ENCODE assay signal across 8 cellular contexts in genomic region chr7:149855368-149856305, GRCh38. TPM values are rescaled to one million over a fixed set of nuclear protein-coding genes. Genes with fewer than 3 reads are reported as not detected.
A peak's percentile ranks its signal among the peaks of the same experiment; 100 is the strongest.
DNase-seq lines count a peak whose midpoint lies in the region; ATAC-seq, FAIRE-seq and TF ChIP-seq lines count a peak whose summit lies in the region.

No MANE protein-coding gene starts in this region.

- no peak overlapping the region for H4K5ac ChIP-seq in IMR-90 (ENCODE audit: low read depth, low read length)

- peak overlapping the region; percentile 75 for H2AFZ ChIP-seq in IMR-90 (replicated peaks; ENCODE audit: low read length, poor library complexity)
- no peak overlapping the region for H2AFZ ChIP-seq in mesenchymal stem cell (ENCODE audit: low read depth, low read length)

- H3K27me3 ChIP-seq in IMR-90 (ENCODE audit: control insufficient read depth, insufficient read depth, low read length) (no peaks in the 10 kb centered on the region), mesenchymal stem cell (ENCODE audit: control insufficient read depth in 1 of 2, insufficient read depth in 1 of 2, low read length in 2 of 2) (no peaks in the 10 kb centered on the region)

- no peak for FAIRE-seq in GM12892 (lab: Jason Lieb, UNC)

- no peak overlapping the region for H2BK120ac ChIP-seq in IMR-90 (ENCODE audit: low read depth, low read length)
- H2BK120ac ChIP-seq in mesenchymal stem cell (ENCODE audit: low read depth, low read length): no peak overlapping the region

- H2BK5ac ChIP-seq in IMR-90 (ENCODE audit: low read depth, low read length, poor library complexity, severe bottlenecking): no peak overlapping the region
- no peak overlapping the region for H2BK5ac ChIP-seq in mesenchymal stem cell (ENCODE audit: low read depth, low read length, poor library complexity, severe bottlenecking)

- no peak for TF ChIP-seq POLR2A in IMR-90 (IDR thresholded peaks at IDR 0.05; ENCODE audit: low read depth, low read length)
- no peak for TF ChIP-seq POLR2A in GM12892 (IDR thresholded peaks at IDR 0.05; ENCODE audit: low read depth, low read length)

- H3K9me3 ChIP-seq in IMR-90 (ENCODE audit: control insufficient read depth, insufficient read depth, low read length) (no peaks in the 10 kb centered on the region), mesenchymal stem cell (ENCODE audit: control insufficient read depth, low read length) (no peaks in the 10 kb centered on the region), mucosa of descending colon (no peaks in the 10 kb centered on the region)

- H3K18ac ChIP-seq in IMR-90 (ENCODE audit: low read depth, low read length): no peak overlapping the region
- no peak overlapping the region for H3K18ac ChIP-seq in mesenchymal stem cell (ENCODE audit: low read depth in 1 of 2, low read length in 2 of 2)

- no peak overlapping the region for H3K14ac ChIP-seq in IMR-90 (replicated peaks; ENCODE audit: low read depth, low read length)
- H3K14ac ChIP-seq in mesenchymal stem cell (ENCODE audit: low read length in 2 of 2): no peak overlapping the region

- no peaks in the 10 kb centered on the region for H4K20me1 ChIP-seq in IMR-90 (ENCODE audit: insufficient read depth, low read length)

- H3K4me1 ChIP-seq in IMR-90 (ENCODE audit: control insufficient read depth, insufficient read depth, low read length) (peaks cover 13% of the 10 kb centered on the region), mesenchymal stem cell (ENCODE audit: control insufficient read depth, insufficient read depth, low read depth, low read length) (peaks cover 18% of the 10 kb centered on the region), mucosa of descending colon (ENCODE audit: low read depth) (no peaks in the 10 kb centered on the region)

- intact Hi-C loops in IMR-90 (cut with micrococcal nuclease) (no loop called here), mucosa of descending colon (cut with DNase I, micrococcal nuclease) (no loop called here)

- ATAC-seq in IMR-90 (ENCODE audit: low read depth): peak; percentile 67
- ATAC-seq in mucosa of descending colon: no peak
- no peak for ATAC-seq in GM21447 (IDR thresholded peaks at IDR 0.05; ENCODE audit: unreplicated experiment)

- no peak for TF ChIP-seq CTCF in IMR-90 (conservative IDR thresholded peaks at IDR 0.05; ENCODE audit: low read depth, low read length)
- TF ChIP-seq CTCF in astrocyte of the cerebellum (IDR thresholded peaks at IDR 0.05; ENCODE audit: low read depth, low read length, missing control alignments): no peak
- TF ChIP-seq CTCF in mucosa of descending colon (IDR thresholded peaks at IDR 0.05): no peak

- H2BK20ac ChIP-seq in IMR-90 (ENCODE audit: low read depth, low read length): no peak overlapping the region

- H3K4me3 ChIP-seq in IMR-90 (ENCODE audit: insufficient read depth, low read depth, low read length) (no peak overlapping the region), astrocyte of the cerebellum (ENCODE audit: low read depth, low read length) (no peak overlapping the region), mesenchymal stem cell (ENCODE audit: insufficient read depth in 1 of 2, low read depth in 1 of 2, low read length in 2 of 2) (no peak overlapping the region), mucosa of descending colon (no peak overlapping the region)

- no TSS peak for BruUV-seq in IMR-90 (replicated peaks; lab: Mats Ljungman, UMichigan)

- dilution Hi-C loops in IMR-90 (cut with HindIII; ENCODE audit: low sequenced_read_pairs, unreplicated experiment): no loop called here

- H2AK5ac ChIP-seq in IMR-90 (ENCODE audit: low read depth, low read length) (peak overlapping the region; percentile 77), mesenchymal stem cell (ENCODE audit: low read length, severe bottlenecking) (peak overlapping the region; percentile 87)

- H4K91ac ChIP-seq in IMR-90 (ENCODE audit: insufficient read depth, low read depth, low read length) (no peak overlapping the region), mesenchymal stem cell (ENCODE audit: low read length) (no peak overlapping the region)

- H3K79me1 ChIP-seq in IMR-90 (ENCODE audit: low read depth in 1 of 2, low read length in 2 of 2): no peaks in the 10 kb centered on the region
- peaks cover 1% of the 10 kb centered on the region for H3K79me1 ChIP-seq in mesenchymal stem cell (replicated peaks; ENCODE audit: low read length, poor library complexity, severe bottlenecking)

- POLR2A ChIA-PET in IMR-90 (lab: Charles Lee; ENCODE audit: unreplicated experiment): no interaction called here

- H3K56ac ChIP-seq in IMR-90 (ENCODE audit: extremely low read depth, insufficient read depth, low read length): no peak overlapping the region

- no peak overlapping the region for H3K23ac ChIP-seq in IMR-90 (ENCODE audit: low read depth, low read length)
- no peak overlapping the region for H3K23ac ChIP-seq in mesenchymal stem cell (ENCODE audit: low read length in 2 of 2)

- peaks cover 15% of the 10 kb centered on the region; the same call in 1 of the 2 replicates for H3K36me3 ChIP-seq in IMR-90 (ENCODE audit: control insufficient read depth, insufficient read depth, low read length)
- peaks cover 18 to 22% of the 10 kb centered on the region in 2 experiments for H3K36me3 ChIP-seq in mesenchymal stem cell (ENCODE audit: control insufficient read depth in 1 of 2, insufficient read depth in 2 of 2, low read depth in 1 of 2, low read length in 2 of 2)
- no peaks in the 10 kb centered on the region for H3K36me3 ChIP-seq in mucosa of descending colon (ENCODE audit: low read depth)

- in situ Hi-C loops in IMR-90 (cut with MboI; ENCODE audit: low sequenced_read_pairs) (loop anchor here (25.0 kb wide), 1 partner anchor 557 kb away; a partner anchor contains a TSS), astrocyte of the cerebellum (cut with HindIII; ENCODE audit: low sequenced_read_pairs) (no loop called here)

- DNase-seq in COLO829 (ENCODE audit: low spot score): peak; percentile 91
- DNase-seq in IMR-90: peak; percentile 88
- DNase-seq in astrocyte of the cerebellum (ENCODE audit: low read depth): peak; percentile 90
- peak; percentile 66 for DNase-seq in mesenchymal stem cell
- DNase-seq in AML-193 (lab: John Stamatoyannopoulos, UW): no peak
- no peak for DNase-seq in mucosa of descending colon
- DNase-seq in GM12892 (ENCODE audit: insufficient read length): no peak

- H2BK15ac ChIP-seq in IMR-90 (ENCODE audit: low read depth, low read length) (no peak overlapping the region), mesenchymal stem cell (ENCODE audit: low read depth, poor library complexity, severe bottlenecking) (no peak overlapping the region)

- H3K9ac ChIP-seq in IMR-90 (ENCODE audit: low read depth, low read length): no peak overlapping the region
- no peak overlapping the region for H3K9ac ChIP-seq in mesenchymal stem cell (ENCODE audit: low read length)

- H3K4ac ChIP-seq in IMR-90 (ENCODE audit: low read depth, low read length) (peak overlapping the region; percentile 48), mesenchymal stem cell (ENCODE audit: low read depth in 1 of 2, low read length in 2 of 2) (peak overlapping the region in 1 of 2 experiments; percentile 55)

- peaks cover 11% of the 10 kb centered on the region for H3K9me1 ChIP-seq in IMR-90 (ENCODE audit: insufficient read depth, low read length)

- H2BK12ac ChIP-seq in mesenchymal stem cell (ENCODE audit: low read length in 2 of 2): peak overlapping the region in 1 of 2 experiments; percentile 67

- peak overlapping the region; percentile 22 for H2AK9ac ChIP-seq in IMR-90 (replicated peaks; ENCODE audit: low read depth, low read length, poor library complexity)

- WGBS in IMR-90 (ENCODE audit: extremely low coverage in 2 of 2, insufficient read length in 1 of 2), 2 experiments: 60% methylated on average over 2 of the region's 16 CpGs; no CpG with 5 or more reads in 1 of the 2 experiments
- WGBS in mesenchymal stem cell: 86% methylated on average over 13 of the region's 16 CpGs

- no peak overlapping the region for H3K27ac ChIP-seq in IMR-90 (ENCODE audit: insufficient read depth, low read length)
- peak overlapping the region; percentile 91 for H3K27ac ChIP-seq in mesenchymal stem cell (ENCODE audit: low read length, poor library complexity, severe bottlenecking)

- CTCF ChIA-PET in IMR-90 (lab: Yijun Ruan, JAX): interaction anchor here (0.6 kb wide), 2 partner anchors 27 to 999 kb away, joined by 3 to 4 read pairs; no protein-coding TSS in a partner anchor

- TF ChIP-seq RAD21 in IMR-90 (IDR thresholded peaks at IDR 0.05; ENCODE audit: low read length): no peak

- H3K4me2 ChIP-seq in IMR-90 (ENCODE audit: low read depth, low read length) (peak overlapping the region; percentile 33; the same call in 1 of the 2 replicates), mesenchymal stem cell (ENCODE audit: low read length, poor library complexity, severe bottlenecking) (peak overlapping the region; percentile 30)

- H4K8ac ChIP-seq in IMR-90 (ENCODE audit: low read depth in 2 of 2, low read length in 2 of 2) (no peak overlapping the region), mesenchymal stem cell (ENCODE audit: low read length) (no peak overlapping the region)

TF ChIP-seq in IMR-90, 13 proteins besides CTCF, POLR2A, EP300 and RAD21 (continues in another document):
- TF ChIP-seq MAFK (IDR thresholded peaks at IDR 0.05; ENCODE audit: low read depth, low read length) (no peak), USF2 (IDR thresholded peaks at IDR 0.05; ENCODE audit: low read depth, low read length) (no peak), NFE2L2 (IDR thresholded peaks at IDR 0.05; ENCODE audit: low read depth, low read length) (no peak)

RNA-seq across cellular contexts. Expression of gene ZNF862, which starts 17.5 kb away (rescaled TPM):
- total RNA-seq in IMR-90 (2012; rRNA removed) (3.3 and 5.9 TPM in 2 replicates), mucosa of descending colon (10 to 100 TPM; 18.0 to 25.4 (median 25.2) TPM)
- 10.8 and 10.9 TPM in 2 replicates for polyA plus RNA-seq in IMR-90 (2012; rRNA removed)
- polyA plus RNA-seq in IMR-90 (2012; cell fraction: cytosol; rRNA removed): 4.5 and 5.8 TPM in 2 replicates
- polyA plus RNA-seq in IMR-90 (2012; cell fraction: nucleus; rRNA removed; ENCODE audit: low replicate concordance): 56.1 and 60.8 TPM in 2 replicates
- 4.8 TPM for polyA plus RNA-seq in mesenchymal stem cell (2013, experiment 1 of 2)
- 3.6 TPM for polyA plus RNA-seq in mesenchymal stem cell (2013, experiment 2 of 2)
- 4.6 TPM for polyA plus RNA-seq in GM12892 (2012; ENCODE audit: missing spikeins)

RNA-seq across cellular contexts. Expression of gene ATP6V0E2, which starts 18.1 kb away (rescaled TPM):
- total RNA-seq in IMR-90 (2012; rRNA removed): 5.7 and 10.3 TPM in 2 replicates
- 29.3 and 30.3 TPM in 2 replicates for polyA plus RNA-seq in IMR-90 (2012; rRNA removed)
- 18.0 and 25.3 TPM in 2 replicates for polyA plus RNA-seq in IMR-90 (2012; cell fraction: cytosol; rRNA removed)
- polyA plus RNA-seq in IMR-90 (2012; cell fraction: nucleus; rRNA removed; ENCODE audit: low replicate concordance): 17.9 and 24.3 TPM in 2 replicates
- 18.3 TPM for polyA plus RNA-seq in mesenchymal stem cell (2013, experiment 1 of 2)
- 19.6 TPM for polyA plus RNA-seq in mesenchymal stem cell (2013, experiment 2 of 2)
- total RNA-seq in mucosa of descending colon: 10 to 100 TPM; 12.7 to 23.7 (median 20.9) TPM
- polyA plus RNA-seq in GM12892 (2012; ENCODE audit: missing spikeins): 10.5 TPM

Comparison
In these comparisons a context has a peak if more than half of its experiments do, and no peak if none do; other contexts are left out.
1. DNase-seq: peak in COLO829 (single experiment), IMR-90 (single experiment), astrocyte of the cerebellum (single experiment) and mesenchymal stem cell (single experiment); none in AML-193 (0 of 2), mucosa of descending colon (0 of 3) and GM12892 (single experiment).